ENCODE assay signal across 22 cellular contexts in genomic region chr15:97470417-97470816, GRCh38.
"Had no signal": no experiment of that assay in that cellular context is flagged by ENCODE, and none has a peak within 500 bp of the region (broad histone marks: within the 10 kb centered on the region; RNA-seq: fewer than 3 reads in every experiment).

No MANE protein-coding gene starts in this region.

- DNase-seq: activated B cell treated with CpG ODN at 0.5 μM for 24 hours; activated CD4-positive, alpha-beta memory T cell treated with anti-CD3 and anti-CD28 coated beads, Interleukin-2, amount 10 ng/mL, durations not matched to agents 7 days and 5 days; activated CD4-positive, alpha-beta T cell treated with anti-CD3 and anti-CD28 coated beads for 1 hour; activated CD4-positive, alpha-beta T cell treated with anti-CD3 and anti-CD28 coated beads, Interleukin-2, amount 10 ng/mL, durations not matched to agents 7 days and 5 days; activated gamma-delta T cell; activated naive CD4-positive, alpha-beta T cell treated with anti-CD3 and anti-CD28 coated beads for 36 hours; activated T-cell treated with anti-CD3 and anti-CD28 coated beads for 4 hours; activated T-cell treated with anti-CD3 and anti-CD28 coated beads, Interleukin-2, amount 50 U/mL, for 48 hours; amygdala; cortex of kidney; MV-4-11; NCI-H1092 treated with DMSO at 0.1 percent for 48 hours; NCI-H1694 treated with DMSO at 0.1 percent for 48 hours; NCI-H2029 treated with DMSO at 0.1 percent for 48 hours; NCI-H446 treated with DMSO at 0.1 percent for 48 hours; NCI-H524 treated with DMSO at 0.1 percent for 48 hours; NCI-H82; PC-9; SHP77 treated with DMSO at 0.1 percent for 48 hours; T-helper 9 cell had no signal

- ATAC-seq: activated T-helper 17 cell treated with anti-CD3 and anti-CD28 coated beads, Interleukin-2, amount 50 U/mL, for 72 hours; K562 had no signal

- H3K27ac ChIP-seq: PC-9 had no signal

- H3K4me3 ChIP-seq: K562, PC-9 had no signal
